18 cellular contexts compared by ENCODE assay signal in the genomic region with DNA sequence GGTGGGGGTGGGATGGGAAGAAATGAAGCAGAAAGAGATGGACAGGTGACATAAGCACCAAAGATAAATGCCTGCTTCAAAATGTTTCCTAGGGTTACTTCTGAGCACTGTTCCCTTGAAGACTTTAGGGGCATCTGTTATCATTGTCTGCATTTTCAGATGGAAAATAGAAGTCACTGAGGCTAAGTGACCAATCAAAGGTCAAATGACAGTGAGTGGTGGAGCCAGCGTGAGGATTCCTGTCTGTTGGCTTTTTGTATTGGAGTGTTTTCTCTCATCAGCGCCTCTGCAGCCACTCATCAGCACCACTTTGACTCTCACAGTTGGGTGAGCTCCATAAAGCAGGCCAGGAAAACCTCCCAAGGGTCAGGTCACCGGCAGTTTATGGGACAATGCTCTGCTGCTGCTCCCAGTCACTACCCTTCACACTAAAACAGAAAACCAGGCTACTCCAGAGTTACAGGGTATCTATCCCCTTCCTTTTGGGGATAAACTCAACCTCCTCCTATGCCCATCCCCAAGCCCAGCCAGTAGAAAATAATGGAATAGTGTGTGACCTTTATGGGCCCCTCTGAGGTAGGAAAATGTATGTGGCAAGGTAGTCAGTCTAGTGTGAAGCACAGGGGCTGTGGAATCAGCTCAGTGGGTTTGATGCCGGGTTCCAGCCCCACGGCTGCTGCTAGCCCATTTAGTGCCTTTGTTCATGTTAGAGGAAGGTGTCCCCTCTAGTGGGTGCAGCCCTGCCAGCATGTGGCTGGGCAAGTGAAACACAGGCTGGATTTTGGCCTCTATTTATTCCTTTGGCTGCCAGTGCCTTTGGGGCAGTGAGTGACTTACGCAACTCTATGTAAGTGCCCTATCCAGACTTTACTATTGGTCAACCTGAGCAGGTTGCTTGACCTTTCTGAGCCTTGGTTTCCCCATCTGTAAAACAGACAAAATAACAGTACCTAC.
DNase-seq lines count a peak whose midpoint lies in the region; ATAC-seq, FAIRE-seq and TF ChIP-seq lines count a peak whose summit lies in the region.
"Had no signal": no experiment of that assay in that cellular context is flagged by ENCODE, and none has a peak within 500 bp of the region (broad histone marks: within the 10 kb centered on the region; RNA-seq: fewer than 3 reads in every experiment).

No MANE protein-coding gene starts in this region.

- H3K4me3 Mint-ChIP-seq in activated CD8-positive, alpha-beta memory T cell treated with anti-CD3 and anti-CD28 coated beads, Interleukin-2, amount 10 ng/mL, durations not matched to agents 7 days and 5 days: no peak overlapping the region
- H3K4me3 Mint-ChIP-seq: central memory CD8-positive, alpha-beta T cell; natural killer cell treated with Interleukin-12 subunit alpha and Interleukin-12 subunit beta and Interleukin-15 and Interleukin-18, amount 100 ng/mL, for 72 hours had no signal

- H4K5ac ChIP-seq in IMR-90 (ENCODE audit: low read depth, low read length) (no peak overlapping the region), H1 (ENCODE audit: insufficient read length, low read depth, low read length) (no peak overlapping the region)

- no peaks in the 10 kb centered on the region for H3K9me2 ChIP-seq in Karpas-422 (replicated peaks; ENCODE audit: insufficient read depth, low read length)

- 0 out of 2 replicates have a peak overlapping the region, but pooled peaks have one; percentile 9 for H2BK120ac ChIP-seq in IMR-90 (ENCODE audit: low read depth, low read length)
- H2BK120ac ChIP-seq in H1 (replicated peaks; ENCODE audit: low read depth, low read length): no peak overlapping the region

- H3K27me3 ChIP-seq in IMR-90 (ENCODE audit: control insufficient read depth, insufficient read depth, low read length) (no peaks in the 10 kb centered on the region), H1 (replicated peaks in 1 of 4; ENCODE audit: control insufficient read depth in 3 of 4, extremely low read depth in 1 of 4, insufficient read depth in 3 of 4, low read length in 3 of 4) (no peaks in the 10 kb centered on the region), liver (ENCODE audit: control insufficient read depth in 4 of 4, insufficient read depth in 4 of 4, low read length in 3 of 4) (no peaks in the 10 kb centered on the region), Karpas-422 (ENCODE audit: low read length) (no peaks in the 10 kb centered on the region)
- H3K27me3 ChIP-seq: SJCRH30 had no signal

- dilution Hi-C loops in IMR-90 (cut with HindIII; ENCODE audit: low sequenced_read_pairs, unreplicated experiment): no loop called here

- TF ChIP-seq POLR2A in IMR-90 (IDR thresholded peaks at IDR 0.05; ENCODE audit: low read depth, low read length) (no peak), H1 (IDR thresholded peaks at IDR 0.05; ENCODE audit: control extremely low read depth in 1 of 2, low read depth in 2 of 2, low read length in 2 of 2) (no peak)

- H3K36me3 ChIP-seq in IMR-90 (ENCODE audit: control insufficient read depth, insufficient read depth, low read length): no peaks in the 10 kb centered on the region
- no peaks in the 10 kb centered on the region for H3K36me3 ChIP-seq in H1 (ENCODE audit: control insufficient read depth in 2 of 4, insufficient read depth in 4 of 4, low read length in 3 of 4)
- no peaks in the 10 kb centered on the region for H3K36me3 ChIP-seq in liver (ENCODE audit: control insufficient read depth in 4 of 4, insufficient read depth in 3 of 4, low read depth in 1 of 4, low read length in 3 of 4)
- no peaks in the 10 kb centered on the region for H3K36me3 ChIP-seq in Karpas-422 (ENCODE audit: insufficient read depth, low read length)
- H3K36me3 ChIP-seq: BE2C, SJCRH30, thoracic aorta had no signal

- H2BK20ac ChIP-seq in IMR-90 (ENCODE audit: low read depth, low read length) (no peak overlapping the region), H1 (ENCODE audit: low read length) (no peak overlapping the region)

- H2BK5ac ChIP-seq in IMR-90 (ENCODE audit: low read depth, low read length, poor library complexity, severe bottlenecking) (no peak overlapping the region), H1 (ENCODE audit: low read depth, low read length) (no peak overlapping the region)

- CTCF ChIA-PET in IMR-90 (lab: Yijun Ruan, JAX): no interaction called here
- CTCF ChIA-PET in H1 (lab: Charles Lee; ENCODE audit: partially characterized antibody): interaction anchor here (0.6 to 1.7 kb wide), 8 partner anchors 8 to 199 kb away, joined by 3 to 6 read pairs (median 3); no protein-coding TSS in a partner anchor
- CTCF ChIA-PET in activated CD8-positive, alpha-beta memory T cell treated with anti-CD3 and anti-CD28 coated beads, Interleukin-2, amount 10 ng/mL, durations not matched to agents 7 days and 5 days (lab: Charles Lee): no interaction called here

- H3K4ac ChIP-seq in IMR-90 (ENCODE audit: low read depth, low read length) (no peak overlapping the region), H1 (replicated peaks; ENCODE audit: insufficient read length, low read depth, low read length) (no peak overlapping the region)

- no peak overlapping the region for H2BK12ac ChIP-seq in H1 (ENCODE audit: low read depth, low read length)

- intact Hi-C loops in IMR-90 (cut with micrococcal nuclease): no loop called here

- H3K4me3 ChIP-seq in IMR-90 (ENCODE audit: insufficient read depth, low read depth, low read length): no peak overlapping the region
- no peak overlapping the region for H3K4me3 ChIP-seq in H1 (ENCODE audit: extremely low read depth in 1 of 4, insufficient read depth in 2 of 4, low read depth in 3 of 4, low read length in 4 of 4)
- H3K4me3 ChIP-seq in liver (ENCODE audit: low read depth in 1 of 3, low read length in 3 of 3): no peak overlapping the region
- H3K4me3 ChIP-seq in Karpas-422 (ENCODE audit: low read length): no peak overlapping the region
- H3K4me3 ChIP-seq: SJCRH30, thoracic aorta had no signal

- H3K18ac ChIP-seq in IMR-90 (ENCODE audit: low read depth, low read length) (peak overlapping the region; percentile 10; the same call in 1 of the 2 replicates), H1 (ENCODE audit: extremely low read depth, low read length) (no peak overlapping the region)

- no peak overlapping the region for H4K8ac ChIP-seq in IMR-90 (ENCODE audit: low read depth in 2 of 2, low read length in 2 of 2)
- no peak overlapping the region for H4K8ac ChIP-seq in H1 (ENCODE audit: extremely low read depth, insufficient read depth, low read length)

- in situ Hi-C loops in IMR-90 (cut with MboI; ENCODE audit: low sequenced_read_pairs): no loop called here

- no peak overlapping the region for H2AK9ac ChIP-seq in IMR-90 (replicated peaks; ENCODE audit: low read depth, low read length, poor library complexity)

- no peaks in the 10 kb centered on the region for H3K9me3 ChIP-seq in IMR-90 (ENCODE audit: control insufficient read depth, insufficient read depth, low read length)
- H3K9me3 ChIP-seq in H1 (ENCODE audit: insufficient read depth in 2 of 2, low read depth in 1 of 2, low read length in 1 of 2): no peaks in the 10 kb centered on the region
- H3K9me3 ChIP-seq in liver (ENCODE audit: control insufficient read depth in 4 of 4, low read length in 3 of 4): no peaks in the 10 kb centered on the region
- H3K9me3 ChIP-seq in Karpas-422 (ENCODE audit: low read length): no peaks in the 10 kb centered on the region
- H3K9me3 ChIP-seq: BE2C, SJCRH30, thoracic aorta had no signal

- no peak for TF ChIP-seq RAD21 in IMR-90 (IDR thresholded peaks at IDR 0.05; ENCODE audit: low read length)
- peak; percentile 24 to 50; a peak in 3 of 4 replicates for TF ChIP-seq RAD21 in H1 (IDR thresholded peaks at IDR 0.05 in 1 of 2, conservative IDR thresholded peaks at IDR 0.05 in 1 of 2; ENCODE audit: low read depth in 2 of 2, low read length in 2 of 2)
- peak; percentile 88 for TF ChIP-seq RAD21 in liver (IDR thresholded peaks at IDR 0.05)

- WGBS in IMR-90 (ENCODE audit: extremely low coverage in 2 of 2, insufficient read length in 1 of 2), 2 experiments: 100% methylated on average over 1 of the region's 6 CpGs; no CpG with 5 or more reads in 1 of the 2 experiments
- 88% methylated on average over 6 of the region's 6 CpGs; no CpG with 5 or more reads in 1 of the 2 experiments for WGBS in H1 (ENCODE audit: extremely low coverage in 1 of 2, insufficient coverage in 1 of 2, insufficient read length in 1 of 2, insufficient replicate concordance in 2 of 2, low coverage in 1 of 2, low lambda C conversion rate in 2 of 2, missing lambda C conversion rate in 1 of 2), 2 experiments
- WGBS in liver: 37% methylated on average over 6 of the region's 6 CpGs

- 0 out of 3 replicates have a peak overlapping the region, but pooled peaks have one; percentile 8 for H2BK15ac ChIP-seq in IMR-90 (ENCODE audit: low read depth, low read length)
- no peak overlapping the region for H2BK15ac ChIP-seq in H1 (ENCODE audit: low read length)

- H3K27ac ChIP-seq in IMR-90 (ENCODE audit: insufficient read depth, low read length): no peak overlapping the region
- no peak overlapping the region for H3K27ac ChIP-seq in H1 (ENCODE audit: low read depth, low read length)
- H3K27ac ChIP-seq in liver (ENCODE audit: low read depth in 1 of 2, low read length in 2 of 2): peak overlapping the region; percentile 64 to 68
- H3K27ac ChIP-seq in Karpas-422 (ENCODE audit: low read length): no peak overlapping the region
- H3K27ac ChIP-seq: SJCRH30, thoracic aorta had no signal

- H4K20me1 ChIP-seq in IMR-90 (ENCODE audit: insufficient read depth, low read length) (no peaks in the 10 kb centered on the region), H1 (replicated peaks in 1 of 2; ENCODE audit: control insufficient read depth in 1 of 2, insufficient read depth in 2 of 2, low read length in 2 of 2) (no peaks in the 10 kb centered on the region), Karpas-422 (ENCODE audit: insufficient read depth, low read depth, low read length) (no peaks in the 10 kb centered on the region)

- no TSS peak for BruUV-seq in IMR-90 (replicated peaks; lab: Mats Ljungman, UMichigan)

- H3K23ac ChIP-seq in IMR-90 (ENCODE audit: low read depth, low read length) (no peak overlapping the region), H1 (ENCODE audit: insufficient read length) (no peak overlapping the region)

- H2AK5ac ChIP-seq in IMR-90 (ENCODE audit: low read depth, low read length): no peak overlapping the region
- no peak overlapping the region for H2AK5ac ChIP-seq in H1 (ENCODE audit: low read depth, low read length)

- H3K56ac ChIP-seq in IMR-90 (ENCODE audit: extremely low read depth, insufficient read depth, low read length) (no peak overlapping the region), H1 (replicated peaks; ENCODE audit: insufficient read length, low read depth, low read length) (no peak overlapping the region)

- H2AFZ ChIP-seq in IMR-90 (replicated peaks; ENCODE audit: low read length, poor library complexity) (no peak overlapping the region), H1 (ENCODE audit: low read length) (peak overlapping the region; percentile 64; the same call in 1 of the 2 replicates), Karpas-422 (ENCODE audit: low read length) (no peak overlapping the region)

- no peaks in the 10 kb centered on the region for H3K9me1 ChIP-seq in IMR-90 (ENCODE audit: insufficient read depth, low read length)

- no peak for FAIRE-seq in H1 (lab: Jason Lieb, UNC)

- no peak for TF ChIP-seq EP300 in H1 (IDR thresholded peaks at IDR 0.05; ENCODE audit: borderline replicate concordance in 1 of 2, low read depth in 2 of 2, low read length in 2 of 2)

- H3K36me3 Mint-ChIP-seq in activated CD8-positive, alpha-beta memory T cell treated with anti-CD3 and anti-CD28 coated beads, Interleukin-2, amount 10 ng/mL, durations not matched to agents 7 days and 5 days: no peaks in the 10 kb centered on the region
- H3K36me3 Mint-ChIP-seq: natural killer cell treated with Interleukin-12 subunit alpha and Interleukin-12 subunit beta and Interleukin-15 and Interleukin-18, amount 100 ng/mL, for 72 hours had no signal

- H3K14ac ChIP-seq in IMR-90 (replicated peaks; ENCODE audit: low read depth, low read length): no peak overlapping the region
- H3K14ac ChIP-seq in H1 (ENCODE audit: insufficient read length): no peak overlapping the region

- H3K79me2 ChIP-seq in H1 (ENCODE audit: control insufficient read depth in 1 of 2, insufficient read depth in 2 of 2, low read length in 2 of 2): no peaks in the 10 kb centered on the region
- no peaks in the 10 kb centered on the region for H3K79me2 ChIP-seq in Karpas-422 (ENCODE audit: low read length)

- no peaks in the 10 kb centered on the region for H3K9me3 Mint-ChIP-seq in activated CD8-positive, alpha-beta memory T cell treated with anti-CD3 and anti-CD28 coated beads, Interleukin-2, amount 10 ng/mL, durations not matched to agents 7 days and 5 days (ENCODE audit: low read depth)
- H3K9me3 Mint-ChIP-seq: central memory CD8-positive, alpha-beta T cell; natural killer cell treated with Interleukin-12 subunit alpha and Interleukin-12 subunit beta and Interleukin-15 and Interleukin-18, amount 100 ng/mL, for 72 hours had no signal

- DNase-seq in DMS153 treated with DMSO at 0.1 percent for 48 hours (lab: John Stamatoyannopoulos, UW; ENCODE audit: unreplicated experiment) (peak; percentile 21), IMR-90 (no peak), H1 (ENCODE audit: low read depth in 1 of 2, low spot score in 2 of 2) (no peak), Karpas-422 (no peak), GF-D8 (lab: John Stamatoyannopoulos, UW) (no peak), GDM1 (lab: John Stamatoyannopoulos, UW) (no peak)
- no peak for DNase-seq in activated CD8-positive, alpha-beta memory T cell treated with anti-CD3 and anti-CD28 coated beads, Interleukin-2, amount 10 ng/mL, durations not matched to agents 7 days and 5 days
- DNase-seq: activated CD4-positive, alpha-beta T cell treated with anti-CD3 and anti-CD28 coated beads for 48 hours; BE2C; DMS 273 treated with DMSO at 0.1 percent for 48 hours; mesenchymal stem cell; NCI-H2107; SJCRH30; T-helper 9 cell had no signal

- POLR2A ChIA-PET in IMR-90 (lab: Charles Lee; ENCODE audit: unreplicated experiment): no interaction called here
- POLR2A ChIA-PET in H1 (lab: Charles Lee; ENCODE audit: partially characterized antibody): no interaction called here

- H4K91ac ChIP-seq in IMR-90 (ENCODE audit: insufficient read depth, low read depth, low read length) (no peak overlapping the region), H1 (replicated peaks; ENCODE audit: insufficient read length, low read length) (no peak overlapping the region)

- no peak overlapping the region for H3K9ac ChIP-seq in IMR-90 (ENCODE audit: low read depth, low read length)
- H3K9ac ChIP-seq in H1 (replicated peaks in 1 of 4; ENCODE audit: extremely low read depth in 1 of 4, low read depth in 3 of 4, low read length in 3 of 4): no peak overlapping the region
- no peak overlapping the region for H3K9ac ChIP-seq in liver (ENCODE audit: low read depth in 1 of 2, low read length in 2 of 2)
- no peak overlapping the region for H3K9ac ChIP-seq in Karpas-422 (ENCODE audit: low read length)

- ATAC-seq in IMR-90 (ENCODE audit: low read depth): no peak
- no peak for ATAC-seq in activated CD8-positive, alpha-beta memory T cell treated with anti-CD3 and anti-CD28 coated beads, Interleukin-2, amount 10 ng/mL, durations not matched to agents 7 days and 5 days
- ATAC-seq: natural killer cell treated with Interleukin-12 subunit alpha and Interleukin-12 subunit beta and Interleukin-15 and Interleukin-18, amount 100 ng/mL, for 72 hours had no signal

- H3K27me3 Mint-ChIP-seq in activated CD8-positive, alpha-beta memory T cell treated with anti-CD3 and anti-CD28 coated beads, Interleukin-2, amount 10 ng/mL, durations not matched to agents 7 days and 5 days: no peaks in the 10 kb centered on the region
- H3K27me3 Mint-ChIP-seq: central memory CD8-positive, alpha-beta T cell had no signal

- peaks cover 4% of the 10 kb centered on the region for H3K4me1 Mint-ChIP-seq in activated CD8-positive, alpha-beta memory T cell treated with anti-CD3 and anti-CD28 coated beads, Interleukin-2, amount 10 ng/mL, durations not matched to agents 7 days and 5 days
- H3K4me1 Mint-ChIP-seq: central memory CD8-positive, alpha-beta T cell had no signal

- H3K27ac Mint-ChIP-seq in activated CD8-positive, alpha-beta memory T cell treated with anti-CD3 and anti-CD28 coated beads, Interleukin-2, amount 10 ng/mL, durations not matched to agents 7 days and 5 days: no peak overlapping the region
- H3K27ac Mint-ChIP-seq: natural killer cell treated with Interleukin-12 subunit alpha and Interleukin-12 subunit beta and Interleukin-15 and Interleukin-18, amount 100 ng/mL, for 72 hours had no signal

- H3K4me1 ChIP-seq in IMR-90 (ENCODE audit: control insufficient read depth, insufficient read depth, low read length) (peaks cover 11% of the 10 kb centered on the region), H1 (replicated peaks in 1 of 4; ENCODE audit: control insufficient read depth in 3 of 4, insufficient read depth in 4 of 4, low read length in 3 of 4) (peaks cover 0 to 6% (median 1%) of the 10 kb centered on the region in 4 experiments; a peak in 6 of 7 replicates), liver (ENCODE audit: control insufficient read depth in 4 of 4, insufficient read depth in 4 of 4, low read length in 3 of 4) (peaks cover 6 to 25% (median 18%) of the 10 kb centered on the region in 4 donors), Karpas-422 (ENCODE audit: low read length) (no peaks in the 10 kb centered on the region)
- H3K4me1 ChIP-seq: BE2C, SJCRH30 had no signal

- TF ChIP-seq CTCF in IMR-90 (conservative IDR thresholded peaks at IDR 0.05; ENCODE audit: low read depth, low read length) (no peak), H1 (IDR thresholded peaks at IDR 0.05; ENCODE audit: control extremely low read depth in 1 of 3, insufficient read depth in 1 of 3, low read depth in 1 of 3, low read length in 3 of 3) (no peak), liver (IDR thresholded peaks at IDR 0.05; ENCODE audit: low read depth, low read length, missing input control) (peak; percentile 63)

- no peaks in the 10 kb centered on the region for H3K23me2 ChIP-seq in H1 (ENCODE audit: low read depth, low read length)

- no peaks in the 10 kb centered on the region for H3K79me1 ChIP-seq in IMR-90 (ENCODE audit: low read depth in 1 of 2, low read length in 2 of 2)
- H3K79me1 ChIP-seq in H1 (ENCODE audit: low read depth, low read length): no peaks in the 10 kb centered on the region

- H3K4me2 ChIP-seq in IMR-90 (ENCODE audit: low read depth, low read length): no peak overlapping the region
- H3K4me2 ChIP-seq in H1 (ENCODE audit: insufficient read depth in 1 of 2, low read depth in 2 of 2, low read length in 2 of 2): no peak overlapping the region
- H3K4me2 ChIP-seq in Karpas-422 (ENCODE audit: low read depth, low read length, poor library complexity, severe bottlenecking): no peak overlapping the region

Comparison
In these comparisons a context has a peak if more than half of its experiments do, and no peak if none do; other contexts are left out.
1. H3K27ac ChIP-seq: peak in liver (2 of 2); none in IMR-90 (single experiment), H1 (single experiment) and Karpas-422 (single experiment).